Comparison of ENCODE assay signal across 1 cellular context in the genomic region with DNA sequence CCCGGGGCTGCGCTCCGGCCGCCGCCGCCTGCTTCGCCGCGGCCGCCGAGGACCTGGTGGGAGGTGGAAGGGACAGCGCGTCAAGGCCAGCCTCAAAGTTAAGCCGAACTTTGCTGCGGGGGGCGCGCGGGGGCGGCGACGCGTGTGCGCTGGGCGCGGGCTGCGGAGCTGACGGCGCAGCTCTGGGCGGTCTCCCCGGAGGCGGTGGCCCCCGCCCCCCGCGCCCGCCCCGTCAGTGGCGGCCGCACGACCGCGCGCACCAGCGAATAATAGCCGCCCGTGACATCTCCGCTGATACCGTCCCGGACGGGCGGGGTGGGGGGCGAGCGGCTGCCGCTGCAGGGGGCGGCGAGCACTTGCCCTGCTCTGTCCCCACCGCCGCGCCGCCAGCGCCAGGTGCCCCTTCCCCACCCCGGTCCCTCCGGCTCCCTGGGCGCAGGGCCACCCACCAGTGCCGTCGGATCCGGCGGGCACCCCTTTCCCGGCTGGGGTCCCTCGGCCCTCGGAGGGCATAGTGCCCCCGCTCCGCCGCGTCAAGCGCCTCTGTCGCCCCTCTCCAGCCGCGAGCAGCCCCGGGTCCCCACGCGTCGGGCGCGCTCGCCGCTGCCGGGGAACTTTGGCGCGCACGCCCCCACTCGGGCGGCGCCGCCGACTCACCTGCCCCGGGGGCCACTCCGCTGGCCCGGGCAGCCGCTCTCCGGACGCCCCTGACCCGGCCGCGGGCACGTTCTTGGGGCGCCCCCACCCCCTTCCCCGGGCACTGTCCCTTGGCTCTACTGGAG.
TF ChIP-seq lines count a peak whose summit lies in the region.

No MANE protein-coding gene starts in this region.

TF ChIP-seq in H1, 55 proteins besides CTCF, POLR2A, EP300 and RAD21:
- TF ChIP-seq RXRA (IDR thresholded peaks at IDR 0.05; ENCODE audit: insufficient read depth, low read depth, low read length) (no peak), SIRT6 (IDR thresholded peaks at IDR 0.05; ENCODE audit: low read length) (no peak), CREB1 (IDR thresholded peaks at IDR 0.05) (no peak), CEBPB (IDR thresholded peaks at IDR 0.05; ENCODE audit: low read depth, low read length) (no peak), RBBP5 (IDR thresholded peaks at IDR 0.05; ENCODE audit: borderline replicate concordance, low read depth, low read length) (0 out of 2 replicates have a peak, but pooled peaks have one; percentile 40), TAF7 (optimal IDR thresholded peaks at IDR 0.05; ENCODE audit: borderline replicate concordance, low read depth, low read length) (no peak), SP2 (IDR thresholded peaks at IDR 0.05; ENCODE audit: low read length) (no peak), SP4 (IDR thresholded peaks at IDR 0.05; ENCODE audit: low read length) (no peak), YY1 (IDR thresholded peaks at IDR 0.05; ENCODE audit: low read depth, low read length) (no peak), GTF2F1 (IDR thresholded peaks at IDR 0.05; ENCODE audit: borderline replicate concordance, low read depth, low read length) (no peak), JUND (IDR thresholded peaks at IDR 0.05; ENCODE audit: low read length) (no peak), HDAC2 (IDR thresholded peaks at IDR 0.05; ENCODE audit: borderline replicate concordance in 1 of 2, low read depth in 2 of 2, low read length in 2 of 2) (0 out of 4 replicates have a peak, but pooled peaks of 1 of the 2 experiments have one; percentile 21), BCL11A (IDR thresholded peaks at IDR 0.05; ENCODE audit: low read depth in 2 of 2, low read length in 2 of 2) (no peak), TBP (IDR thresholded peaks at IDR 0.05; ENCODE audit: low read depth, low read length) (no peak), EZH2 (IDR thresholded peaks at IDR 0.05; ENCODE audit: low read depth, low read length, severe bottlenecking) (peak; percentile 49), CHD1 (IDR thresholded peaks at IDR 0.05; ENCODE audit: low read depth, low read length) (no peak), CBX5 (IDR thresholded peaks at IDR 0.05; ENCODE audit: low read depth, low read length) (no peak), NRF1 (IDR thresholded peaks at IDR 0.05; ENCODE audit: low read depth, low read length) (no peak), POU5F1 (IDR thresholded peaks at IDR 0.05; ENCODE audit: low read depth, low read length) (no peak), HDAC6 (IDR thresholded peaks at IDR 0.05; ENCODE audit: low read depth, low read length) (no peak), ASH2L (IDR thresholded peaks at IDR 0.05; ENCODE audit: low read length) (no peak), RNF2 (IDR thresholded peaks at IDR 0.05; ENCODE audit: borderline replicate concordance, low read depth, low read length, missing control alignments, poor library complexity, severe bottlenecking) (no peak), TAF1 (IDR thresholded peaks at IDR 0.05; ENCODE audit: low read depth, low read length) (no peak), SAP30 (IDR thresholded peaks at IDR 0.05; ENCODE audit: insufficient read depth, insufficient replicate concordance, low read length) (no peak), JUN (IDR thresholded peaks at IDR 0.05; ENCODE audit: low read depth, low read length) (no peak), SIX5 (IDR thresholded peaks at IDR 0.05; ENCODE audit: low read depth, low read length) (no peak), PHF8 (conservative IDR thresholded peaks at IDR 0.05; ENCODE audit: low read depth, low read length) (0 out of 2 replicates have a peak, but pooled peaks have one; percentile 18), KDM1A (IDR thresholded peaks at IDR 0.05; ENCODE audit: borderline replicate concordance, low read length) (no peak), KDM4A (IDR thresholded peaks at IDR 0.05; ENCODE audit: low read depth, low read length, severe bottlenecking) (peak; percentile 62), BACH1 (IDR thresholded peaks at IDR 0.05; ENCODE audit: low read length) (no peak), TEAD4 (IDR thresholded peaks at IDR 0.05; ENCODE audit: low read depth, low read length) (no peak), EGR1 (IDR thresholded peaks at IDR 0.05; ENCODE audit: borderline replicate concordance, low read depth, low read length) (no peak; the same call in 1 of the 2 replicates), KDM5A (IDR thresholded peaks at IDR 0.05; ENCODE audit: low read length) (no peak), TCF12 (IDR thresholded peaks at IDR 0.05; ENCODE audit: low read depth, low read length) (no peak), SP1 (IDR thresholded peaks at IDR 0.05; ENCODE audit: low read depth, low read length) (no peak), SUZ12 (IDR thresholded peaks at IDR 0.05; ENCODE audit: low read length) (peak; percentile 43; the same call in 1 of the 2 replicates), RFX5 (IDR thresholded peaks at IDR 0.05; ENCODE audit: borderline replicate concordance, low read depth, low read length) (no peak), MAFK (IDR thresholded peaks at IDR 0.05; ENCODE audit: low read depth, low read length) (no peak), CTBP2 (IDR thresholded peaks at IDR 0.05; ENCODE audit: borderline replicate concordance, insufficient read depth, insufficient read length, low read length) (no peak), BRCA1 (IDR thresholded peaks at IDR 0.05; ENCODE audit: low read depth, low read length) (no peak), GABPA (IDR thresholded peaks at IDR 0.05; ENCODE audit: borderline replicate concordance, insufficient read depth, low read length) (no peak), NANOG (IDR thresholded peaks at IDR 0.05; ENCODE audit: insufficient read depth, low read depth, low read length, poor library complexity, severe bottlenecking) (no peak), CHD2 (IDR thresholded peaks at IDR 0.05; ENCODE audit: low read length) (no peak), POLR2AphosphoS5 (IDR thresholded peaks at IDR 0.05; ENCODE audit: low read depth, low read length) (no peak), SIN3A (conservative IDR thresholded peaks at IDR 0.05 in 1 of 2, IDR thresholded peaks at IDR 0.05 in 1 of 2; ENCODE audit: low read depth in 1 of 2, low read length in 2 of 2) (0 out of 4 replicates have a peak, but pooled peaks of 1 of the 2 experiments have one; percentile 24), SRF (IDR thresholded peaks at IDR 0.05; ENCODE audit: low read depth, low read length) (no peak), CBX8 (IDR thresholded peaks at IDR 0.05; ENCODE audit: borderline replicate concordance, low read depth, low read length) (no peak), FOSL1 (IDR thresholded peaks at IDR 0.05; ENCODE audit: insufficient read depth, low read depth, low read length) (no peak), ZNF274 (IDR thresholded peaks at IDR 0.05; ENCODE audit: borderline replicate concordance, extremely low read depth, low read length) (no peak)
- TF ChIP-seq, protein P1, sequence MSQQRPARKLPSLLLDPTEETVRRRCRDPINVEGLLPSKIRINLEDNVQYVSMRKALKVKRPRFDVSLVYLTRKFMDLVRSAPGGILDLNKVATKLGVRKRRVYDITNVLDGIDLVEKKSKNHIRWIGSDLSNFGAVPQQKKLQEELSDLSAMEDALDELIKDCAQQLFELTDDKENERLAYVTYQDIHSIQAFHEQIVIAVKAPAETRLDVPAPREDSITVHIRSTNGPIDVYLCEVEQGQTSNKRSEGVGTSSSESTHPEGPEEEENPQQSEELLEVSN (IDR thresholded peaks at IDR 0.05) = no peak
- TF ChIP-seq, protein P2, sequence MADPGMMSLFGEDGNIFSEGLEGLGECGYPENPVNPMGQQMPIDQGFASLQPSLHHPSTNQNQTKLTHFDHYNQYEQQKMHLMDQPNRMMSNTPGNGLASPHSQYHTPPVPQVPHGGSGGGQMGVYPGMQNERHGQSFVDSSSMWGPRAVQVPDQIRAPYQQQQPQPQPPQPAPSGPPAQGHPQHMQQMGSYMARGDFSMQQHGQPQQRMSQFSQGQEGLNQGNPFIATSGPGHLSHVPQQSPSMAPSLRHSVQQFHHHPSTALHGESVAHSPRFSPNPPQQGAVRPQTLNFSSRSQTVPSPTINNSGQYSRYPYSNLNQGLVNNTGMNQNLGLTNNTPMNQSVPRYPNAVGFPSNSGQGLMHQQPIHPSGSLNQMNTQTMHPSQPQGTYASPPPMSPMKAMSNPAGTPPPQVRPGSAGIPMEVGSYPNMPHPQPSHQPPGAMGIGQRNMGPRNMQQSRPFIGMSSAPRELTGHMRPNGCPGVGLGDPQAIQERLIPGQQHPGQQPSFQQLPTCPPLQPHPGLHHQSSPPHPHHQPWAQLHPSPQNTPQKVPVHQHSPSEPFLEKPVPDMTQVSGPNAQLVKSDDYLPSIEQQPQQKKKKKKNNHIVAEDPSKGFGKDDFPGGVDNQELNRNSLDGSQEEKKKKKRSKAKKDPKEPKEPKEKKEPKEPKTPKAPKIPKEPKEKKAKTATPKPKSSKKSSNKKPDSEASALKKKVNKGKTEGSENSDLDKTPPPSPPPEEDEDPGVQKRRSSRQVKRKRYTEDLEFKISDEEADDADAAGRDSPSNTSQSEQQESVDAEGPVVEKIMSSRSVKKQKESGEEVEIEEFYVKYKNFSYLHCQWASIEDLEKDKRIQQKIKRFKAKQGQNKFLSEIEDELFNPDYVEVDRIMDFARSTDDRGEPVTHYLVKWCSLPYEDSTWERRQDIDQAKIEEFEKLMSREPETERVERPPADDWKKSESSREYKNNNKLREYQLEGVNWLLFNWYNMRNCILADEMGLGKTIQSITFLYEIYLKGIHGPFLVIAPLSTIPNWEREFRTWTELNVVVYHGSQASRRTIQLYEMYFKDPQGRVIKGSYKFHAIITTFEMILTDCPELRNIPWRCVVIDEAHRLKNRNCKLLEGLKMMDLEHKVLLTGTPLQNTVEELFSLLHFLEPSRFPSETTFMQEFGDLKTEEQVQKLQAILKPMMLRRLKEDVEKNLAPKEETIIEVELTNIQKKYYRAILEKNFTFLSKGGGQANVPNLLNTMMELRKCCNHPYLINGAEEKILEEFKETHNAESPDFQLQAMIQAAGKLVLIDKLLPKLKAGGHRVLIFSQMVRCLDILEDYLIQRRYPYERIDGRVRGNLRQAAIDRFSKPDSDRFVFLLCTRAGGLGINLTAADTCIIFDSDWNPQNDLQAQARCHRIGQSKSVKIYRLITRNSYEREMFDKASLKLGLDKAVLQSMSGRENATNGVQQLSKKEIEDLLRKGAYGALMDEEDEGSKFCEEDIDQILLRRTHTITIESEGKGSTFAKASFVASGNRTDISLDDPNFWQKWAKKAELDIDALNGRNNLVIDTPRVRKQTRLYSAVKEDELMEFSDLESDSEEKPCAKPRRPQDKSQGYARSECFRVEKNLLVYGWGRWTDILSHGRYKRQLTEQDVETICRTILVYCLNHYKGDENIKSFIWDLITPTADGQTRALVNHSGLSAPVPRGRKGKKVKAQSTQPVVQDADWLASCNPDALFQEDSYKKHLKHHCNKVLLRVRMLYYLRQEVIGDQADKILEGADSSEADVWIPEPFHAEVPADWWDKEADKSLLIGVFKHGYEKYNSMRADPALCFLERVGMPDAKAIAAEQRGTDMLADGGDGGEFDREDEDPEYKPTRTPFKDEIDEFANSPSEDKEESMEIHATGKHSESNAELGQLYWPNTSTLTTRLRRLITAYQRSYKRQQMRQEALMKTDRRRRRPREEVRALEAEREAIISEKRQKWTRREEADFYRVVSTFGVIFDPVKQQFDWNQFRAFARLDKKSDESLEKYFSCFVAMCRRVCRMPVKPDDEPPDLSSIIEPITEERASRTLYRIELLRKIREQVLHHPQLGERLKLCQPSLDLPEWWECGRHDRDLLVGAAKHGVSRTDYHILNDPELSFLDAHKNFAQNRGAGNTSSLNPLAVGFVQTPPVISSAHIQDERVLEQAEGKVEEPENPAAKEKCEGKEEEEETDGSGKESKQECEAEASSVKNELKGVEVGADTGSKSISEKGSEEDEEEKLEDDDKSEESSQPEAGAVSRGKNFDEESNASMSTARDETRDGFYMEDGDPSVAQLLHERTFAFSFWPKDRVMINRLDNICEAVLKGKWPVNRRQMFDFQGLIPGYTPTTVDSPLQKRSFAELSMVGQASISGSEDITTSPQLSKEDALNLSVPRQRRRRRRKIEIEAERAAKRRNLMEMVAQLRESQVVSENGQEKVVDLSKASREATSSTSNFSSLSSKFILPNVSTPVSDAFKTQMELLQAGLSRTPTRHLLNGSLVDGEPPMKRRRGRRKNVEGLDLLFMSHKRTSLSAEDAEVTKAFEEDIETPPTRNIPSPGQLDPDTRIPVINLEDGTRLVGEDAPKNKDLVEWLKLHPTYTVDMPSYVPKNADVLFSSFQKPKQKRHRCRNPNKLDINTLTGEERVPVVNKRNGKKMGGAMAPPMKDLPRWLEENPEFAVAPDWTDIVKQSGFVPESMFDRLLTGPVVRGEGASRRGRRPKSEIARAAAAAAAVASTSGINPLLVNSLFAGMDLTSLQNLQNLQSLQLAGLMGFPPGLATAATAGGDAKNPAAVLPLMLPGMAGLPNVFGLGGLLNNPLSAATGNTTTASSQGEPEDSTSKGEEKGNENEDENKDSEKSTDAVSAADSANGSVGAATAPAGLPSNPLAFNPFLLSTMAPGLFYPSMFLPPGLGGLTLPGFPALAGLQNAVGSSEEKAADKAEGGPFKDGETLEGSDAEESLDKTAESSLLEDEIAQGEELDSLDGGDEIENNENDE (IDR thresholded peaks at IDR 0.05; ENCODE audit: insufficient replicate concordance, low read length) = no peak
- TF ChIP-seq, protein P3, sequence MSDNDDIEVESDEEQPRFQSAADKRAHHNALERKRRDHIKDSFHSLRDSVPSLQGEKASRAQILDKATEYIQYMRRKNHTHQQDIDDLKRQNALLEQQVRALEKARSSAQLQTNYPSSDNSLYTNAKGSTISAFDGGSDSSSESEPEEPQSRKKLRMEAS (IDR thresholded peaks at IDR 0.05) = no peak
- TF ChIP-seq, protein P4, sequence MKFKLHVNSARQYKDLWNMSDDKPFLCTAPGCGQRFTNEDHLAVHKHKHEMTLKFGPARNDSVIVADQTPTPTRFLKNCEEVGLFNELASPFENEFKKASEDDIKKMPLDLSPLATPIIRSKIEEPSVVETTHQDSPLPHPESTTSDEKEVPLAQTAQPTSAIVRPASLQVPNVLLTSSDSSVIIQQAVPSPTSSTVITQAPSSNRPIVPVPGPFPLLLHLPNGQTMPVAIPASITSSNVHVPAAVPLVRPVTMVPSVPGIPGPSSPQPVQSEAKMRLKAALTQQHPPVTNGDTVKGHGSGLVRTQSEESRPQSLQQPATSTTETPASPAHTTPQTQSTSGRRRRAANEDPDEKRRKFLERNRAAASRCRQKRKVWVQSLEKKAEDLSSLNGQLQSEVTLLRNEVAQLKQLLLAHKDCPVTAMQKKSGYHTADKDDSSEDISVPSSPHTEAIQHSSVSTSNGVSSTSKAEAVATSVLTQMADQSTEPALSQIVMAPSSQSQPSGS (IDR thresholded peaks at IDR 0.05; ENCODE audit: low read length) = no peak
- TF ChIP-seq, protein P5, sequence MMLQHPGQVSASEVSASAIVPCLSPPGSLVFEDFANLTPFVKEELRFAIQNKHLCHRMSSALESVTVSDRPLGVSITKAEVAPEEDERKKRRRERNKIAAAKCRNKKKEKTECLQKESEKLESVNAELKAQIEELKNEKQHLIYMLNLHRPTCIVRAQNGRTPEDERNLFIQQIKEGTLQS (IDR thresholded peaks at IDR 0.05; ENCODE audit: insufficient read depth, low read depth, low read length) = no peak
- TF ChIP-seq, protein P6, sequence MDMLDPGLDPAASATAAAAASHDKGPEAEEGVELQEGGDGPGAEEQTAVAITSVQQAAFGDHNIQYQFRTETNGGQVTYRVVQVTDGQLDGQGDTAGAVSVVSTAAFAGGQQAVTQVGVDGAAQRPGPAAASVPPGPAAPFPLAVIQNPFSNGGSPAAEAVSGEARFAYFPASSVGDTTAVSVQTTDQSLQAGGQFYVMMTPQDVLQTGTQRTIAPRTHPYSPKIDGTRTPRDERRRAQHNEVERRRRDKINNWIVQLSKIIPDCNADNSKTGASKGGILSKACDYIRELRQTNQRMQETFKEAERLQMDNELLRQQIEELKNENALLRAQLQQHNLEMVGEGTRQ (IDR thresholded peaks at IDR 0.05; ENCODE audit: low read length) = no peak
